In genomic region chr16:31420037-31420436, GRCh38 we compare ENCODE assay signal across 21 cellular contexts. TPM values are rescaled to one million over a fixed set of nuclear protein-coding genes. Genes with fewer than 3 reads are reported as not detected.
DNase-seq lines count a peak whose midpoint lies in the region; ATAC-seq lines count a peak whose summit lies in the region.
"Had no signal": no experiment of that assay in that cellular context is flagged by ENCODE, and none has a peak within 500 bp of the region (broad histone marks: within the 10 kb centered on the region; RNA-seq: fewer than 3 reads in every experiment).

No MANE protein-coding gene starts in this region.

- H3K9me3 Mint-ChIP-seq in activated CD4-positive, alpha-beta memory T cell treated with anti-CD3 and anti-CD28 coated beads for 36 hours, result no peaks in the 10 kb centered on the region
- no peaks in the 10 kb centered on the region for H3K9me3 Mint-ChIP-seq in activated naive CD8-positive, alpha-beta T cell treated with anti-CD3 and anti-CD28 coated beads, Interleukin-2, amount 50 U/mL, for 24 hours
- no peaks in the 10 kb centered on the region for H3K9me3 Mint-ChIP-seq in stimulated activated effector memory CD8-positive, alpha-beta T cell treated with anti-CD3 and anti-CD28 coated beads, Interleukin-12 subunit alpha, Interleukin-12 subunit beta, amount 100 ng/mL, for 72 hours

- peak; percentile 73 for DNase-seq in NK-92 treated with Interleukin-12 subunit alpha and Interleukin-12 subunit beta, amount 100 ng/mL, for 24 hours (lab: John Stamatoyannopoulos, UW)
- DNase-seq in NK-92 (lab: John Stamatoyannopoulos, UW; ENCODE audit: unreplicated experiment) (no peak), GDM1 (lab: John Stamatoyannopoulos, UW) (no peak), DMS53 (lab: John Stamatoyannopoulos, UW) (no peak), occipital lobe (lab: John Stamatoyannopoulos, UW) (no peak)
- DNase-seq in activated CD4-positive, alpha-beta memory T cell treated with anti-CD3 and anti-CD28 coated beads for 36 hours, result peak; percentile 28
- DNase-seq in activated naive CD8-positive, alpha-beta T cell treated with anti-CD3 and anti-CD28 coated beads, Interleukin-2, amount 50 U/mL, for 24 hours, result peak; percentile 41
- no peak for DNase-seq in stimulated activated effector memory CD8-positive, alpha-beta T cell treated with anti-CD3 and anti-CD28 coated beads, Interleukin-12 subunit alpha, Interleukin-12 subunit beta, amount 100 ng/mL, for 72 hours (ENCODE audit: low spot score in 2 of 2)
- DNase-seq: GM23248, HCEC 1CT, IMR-90, Karpas-422, MM.1S, NCI-H1092 treated with DMSO at 0.1 percent for 48 hours, NCI-H1694, NCI-H345, NCI-H69, PC-9 had no signal

- H3K4me1 Mint-ChIP-seq in activated CD4-positive, alpha-beta memory T cell treated with anti-CD3 and anti-CD28 coated beads for 36 hours (ENCODE audit: low read depth), result peaks cover 25% of the 10 kb centered on the region
- peaks cover 43% of the 10 kb centered on the region for H3K4me1 Mint-ChIP-seq in activated naive CD8-positive, alpha-beta T cell treated with anti-CD3 and anti-CD28 coated beads, Interleukin-2, amount 50 U/mL, for 24 hours
- peaks cover 82% of the 10 kb centered on the region for H3K4me1 Mint-ChIP-seq in stimulated activated effector memory CD8-positive, alpha-beta T cell treated with anti-CD3 and anti-CD28 coated beads, Interleukin-12 subunit alpha, Interleukin-12 subunit beta, amount 100 ng/mL, for 72 hours

- H3K4me3 Mint-ChIP-seq in activated CD4-positive, alpha-beta memory T cell treated with anti-CD3 and anti-CD28 coated beads for 36 hours, result no peak overlapping the region
- H3K4me3 Mint-ChIP-seq in activated naive CD8-positive, alpha-beta T cell treated with anti-CD3 and anti-CD28 coated beads, Interleukin-2, amount 50 U/mL, for 24 hours, result peak overlapping the region; percentile 15
- H3K4me3 Mint-ChIP-seq in stimulated activated effector memory CD8-positive, alpha-beta T cell treated with anti-CD3 and anti-CD28 coated beads, Interleukin-12 subunit alpha, Interleukin-12 subunit beta, amount 100 ng/mL, for 72 hours, result peak overlapping the region; percentile 43
- H3K4me3 Mint-ChIP-seq: B cell; CD4-positive, CD25-positive, alpha-beta regulatory T cell had no signal

- no peak overlapping the region for H3K27ac Mint-ChIP-seq in activated CD4-positive, alpha-beta memory T cell treated with anti-CD3 and anti-CD28 coated beads for 36 hours
- H3K27ac Mint-ChIP-seq in activated naive CD8-positive, alpha-beta T cell treated with anti-CD3 and anti-CD28 coated beads, Interleukin-2, amount 50 U/mL, for 24 hours, result peak overlapping the region; percentile 12
- H3K27ac Mint-ChIP-seq in stimulated activated effector memory CD8-positive, alpha-beta T cell treated with anti-CD3 and anti-CD28 coated beads, Interleukin-12 subunit alpha, Interleukin-12 subunit beta, amount 100 ng/mL, for 72 hours, result peak overlapping the region; percentile 27
- H3K27ac Mint-ChIP-seq: B cell had no signal

- peak; percentile 75 for ATAC-seq in activated naive CD8-positive, alpha-beta T cell treated with anti-CD3 and anti-CD28 coated beads, Interleukin-2, amount 50 U/mL, for 24 hours
- ATAC-seq in stimulated activated effector memory CD8-positive, alpha-beta T cell treated with anti-CD3 and anti-CD28 coated beads, Interleukin-12 subunit alpha, Interleukin-12 subunit beta, amount 100 ng/mL, for 72 hours, result peak; percentile 65

- no peaks in the 10 kb centered on the region for H3K36me3 Mint-ChIP-seq in activated CD4-positive, alpha-beta memory T cell treated with anti-CD3 and anti-CD28 coated beads for 36 hours
- H3K36me3 Mint-ChIP-seq in activated naive CD8-positive, alpha-beta T cell treated with anti-CD3 and anti-CD28 coated beads, Interleukin-2, amount 50 U/mL, for 24 hours (ENCODE audit: low read depth), result no peaks in the 10 kb centered on the region
- H3K36me3 Mint-ChIP-seq in stimulated activated effector memory CD8-positive, alpha-beta T cell treated with anti-CD3 and anti-CD28 coated beads, Interleukin-12 subunit alpha, Interleukin-12 subunit beta, amount 100 ng/mL, for 72 hours, result peaks cover 6% of the 10 kb centered on the region
- H3K36me3 Mint-ChIP-seq: CD4-positive, CD25-positive, alpha-beta regulatory T cell had no signal

- CTCF ChIA-PET in activated CD4-positive, alpha-beta memory T cell treated with anti-CD3 and anti-CD28 coated beads for 36 hours (lab: Charles Lee), result no interaction called here

- intact Hi-C loops in activated CD4-positive, alpha-beta memory T cell treated with anti-CD3 and anti-CD28 coated beads for 36 hours (cut with micrococcal nuclease), result loop anchor here (2.0 kb wide), 1 partner anchor 65 kb away; the partner anchor contains the start of gene ITGAX

- POLR2A ChIA-PET in activated CD4-positive, alpha-beta memory T cell treated with anti-CD3 and anti-CD28 coated beads for 36 hours (lab: Charles Lee), result no interaction called here

- H3K27me3 Mint-ChIP-seq in activated CD4-positive, alpha-beta memory T cell treated with anti-CD3 and anti-CD28 coated beads for 36 hours, result peaks cover 10% of the 10 kb centered on the region
- peaks cover 24% of the 10 kb centered on the region for H3K27me3 Mint-ChIP-seq in activated naive CD8-positive, alpha-beta T cell treated with anti-CD3 and anti-CD28 coated beads, Interleukin-2, amount 50 U/mL, for 24 hours
- H3K27me3 Mint-ChIP-seq: CD4-positive, CD25-positive, alpha-beta regulatory T cell had no signal

RNA-seq across cellular contexts. Expression of gene COX6A2, which starts 8.1 kb away (rescaled TPM):
- total RNA-seq in activated CD4-positive, alpha-beta memory T cell treated with anti-CD3 and anti-CD28 coated beads for 36 hours, result not detected
- not detected for total RNA-seq in occipital lobe
- total RNA-seq: B cell; CD4-positive, CD25-positive, alpha-beta regulatory T cell; GM23248; HT1080; IMR-90; PC-9 had no signal

RNA-seq across cellular contexts. Expression of gene ZNF843, which starts 22.6 kb away (rescaled TPM):
- under 1 TPM; 0.17 to 0.19 TPM for total RNA-seq in activated CD4-positive, alpha-beta memory T cell treated with anti-CD3 and anti-CD28 coated beads for 36 hours
- 0.94 TPM for total RNA-seq in occipital lobe
- total RNA-seq: HT1080 had no signal

RNA-seq across cellular contexts. Expression of gene ITGAD, which starts 26.9 kb away (rescaled TPM):
- not detected for total RNA-seq in activated CD4-positive, alpha-beta memory T cell treated with anti-CD3 and anti-CD28 coated beads for 36 hours
- not detected for total RNA-seq in occipital lobe
- total RNA-seq: B cell; CD4-positive, CD25-positive, alpha-beta regulatory T cell; GM23248; HT1080; IMR-90; PC-9 had no signal

RNA-seq across cellular contexts. Expression of gene ARMC5, which starts 39.3 kb away (rescaled TPM):
- 1 to 10 TPM; 5.5 to 6.4 TPM for total RNA-seq in activated CD4-positive, alpha-beta memory T cell treated with anti-CD3 and anti-CD28 coated beads for 36 hours
- 8.4 TPM for total RNA-seq in occipital lobe

RNA-seq across cellular contexts. Expression of gene TGFB1I1, which starts 51.9 kb away (rescaled TPM):
- total RNA-seq in activated CD4-positive, alpha-beta memory T cell treated with anti-CD3 and anti-CD28 coated beads for 36 hours, result 1 to 10 TPM in 1 of 2 experiments, under 1 TPM in 1; 0.80 to 1.1 TPM
- total RNA-seq in occipital lobe, result 3.7 TPM

Comparison
In these comparisons a context has a peak if more than half of its experiments do, and no peak if none do; other contexts are left out.
1. DNase-seq: peak in NK-92 treated with Interleukin-12 subunit alpha and Interleukin-12 subunit beta, amount 100 ng/mL, for 24 hours (single experiment), activated CD4-positive, alpha-beta memory T cell treated with anti-CD3 and anti-CD28 coated beads for 36 hours (single experiment) and activated naive CD8-positive, alpha-beta T cell treated with anti-CD3 and anti-CD28 coated beads, Interleukin-2, amount 50 U/mL, for 24 hours (single experiment); none in NK-92 (single experiment), stimulated activated effector memory CD8-positive, alpha-beta T cell treated with anti-CD3 and anti-CD28 coated beads, Interleukin-12 subunit alpha, Interleukin-12 subunit beta, amount 100 ng/mL, for 72 hours (0 of 2), GDM1 (single experiment), DMS53 (single experiment) and occipital lobe (single experiment).